In the genomic region with DNA sequence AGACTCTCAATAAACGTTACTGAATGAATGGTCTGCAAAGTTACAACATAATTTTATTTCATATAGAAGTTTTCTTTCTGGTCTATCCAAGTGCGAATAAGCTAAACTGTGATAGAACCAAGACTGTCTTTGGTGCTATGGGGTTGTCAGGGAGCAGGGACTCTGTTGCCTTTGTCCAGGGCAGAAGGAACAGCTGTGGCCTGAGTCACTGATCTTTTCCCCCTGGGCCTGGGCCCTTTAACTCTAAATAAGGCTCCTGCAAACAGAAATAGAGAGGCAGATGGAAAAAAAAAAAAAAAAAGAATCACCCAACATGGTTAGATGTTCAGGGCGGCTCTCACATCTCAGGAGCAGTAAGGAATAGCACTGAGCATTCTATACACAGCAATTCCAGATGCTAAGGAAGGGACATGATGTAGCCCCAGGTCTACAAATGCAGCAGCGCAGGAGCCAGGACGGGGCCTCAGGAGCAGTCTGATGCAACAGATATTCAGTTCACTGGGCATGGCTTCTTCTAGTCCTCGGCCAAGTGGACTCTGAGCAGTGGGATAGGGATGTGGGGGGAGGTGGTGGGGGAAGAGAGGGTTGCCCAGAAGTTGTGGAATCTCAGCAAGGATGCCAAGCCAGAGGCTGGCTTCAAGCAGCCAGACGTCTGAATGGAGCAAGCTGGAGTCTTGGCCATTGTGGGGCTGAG, we compare ENCODE assay signal across 24 cellular contexts.
DNase-seq lines count a peak whose midpoint lies in the region; ATAC-seq, FAIRE-seq and TF ChIP-seq lines count a peak whose summit lies in the region.
"Had no signal": no experiment of that assay in that cellular context is flagged by ENCODE, and none has a peak within 500 bp of the region (broad histone marks: within the 10 kb centered on the region; RNA-seq: fewer than 3 reads in every experiment).

No MANE protein-coding gene starts in this region.

- peaks cover 8% of the 10 kb centered on the region for H3K9me3 Mint-ChIP-seq in GM23338

- BruUV-seq in endothelial cell of umbilical vein (replicated peaks; lab: Mats Ljungman, UMichigan) (no TSS peak), OCI-LY7 (replicated peaks; lab: Mats Ljungman, UMichigan) (no TSS peak)

- no peaks in the 10 kb centered on the region; the same call in 1 of the 2 replicates for H3F3A ChIP-seq in GM23338 (replicated peaks; ENCODE audit: low read depth)

- peaks cover 8% of the 10 kb centered on the region for H3K36me3 Mint-ChIP-seq in GM23338 (ENCODE audit: low read depth)

- H3K9me2 ChIP-seq in GM23338 (ENCODE audit: insufficient read depth) (no peaks in the 10 kb centered on the region), OCI-LY7 (ENCODE audit: insufficient read depth, low read length) (no peaks in the 10 kb centered on the region)

- peaks cover 12% of the 10 kb centered on the region for H3K27me3 Mint-ChIP-seq in GM23338 (ENCODE audit: insufficient read depth, low read depth, poor library complexity)

- WGBS in right lobe of liver (ENCODE audit: insufficient coverage, low coverage, low lambda C conversion rate, missing lambda C conversion rate), result 58% methylated on average over 4 of the region's 7 CpGs

- in situ Hi-C loops in gastrocnemius medialis (cut with MboI; ENCODE audit: low sequenced_read_pairs in 4 of 4), result no loop called here

- intact Hi-C loops in endothelial cell of umbilical vein (cut with micrococcal nuclease), result no loop called here
- intact Hi-C loops in right lobe of liver (cut with DNase I), result no loop called here
- intact Hi-C loops in gastrocnemius medialis (cut with DNase I; ENCODE audit: low total_unique reads), result loop anchor here (2.0 kb wide), 1 partner anchor 18 kb away; no protein-coding TSS in a partner anchor
- intact Hi-C loops in OCI-LY7 (cut with micrococcal nuclease; ENCODE audit: unreplicated experiment), result no loop called here

- no peak overlapping the region for H3K9ac ChIP-seq in endothelial cell of umbilical vein (replicated peaks; ENCODE audit: extremely low read depth, insufficient read depth, low read length)

- H3K79me2 ChIP-seq in GM23338 (replicated peaks; ENCODE audit: insufficient read depth) (no peaks in the 10 kb centered on the region), endothelial cell of umbilical vein (ENCODE audit: control insufficient read depth, insufficient read depth, low read length) (no peaks in the 10 kb centered on the region), OCI-LY7 (ENCODE audit: insufficient read depth, low read depth, low read length) (no peaks in the 10 kb centered on the region)

- H3K4me3 Mint-ChIP-seq in GM23338, result no peak overlapping the region; the same call in 2 of the 3 replicates
- H3K4me3 Mint-ChIP-seq: B cell had no signal

- H2AFZ ChIP-seq in GM23338 (peak overlapping the region; percentile 96), endothelial cell of umbilical vein (ENCODE audit: low read depth, low read length) (no peak overlapping the region), OCI-LY7 (ENCODE audit: low read length) (no peak overlapping the region)

- H3K4me2 ChIP-seq in GM23338 (peak overlapping the region; percentile 60), endothelial cell of umbilical vein (ENCODE audit: insufficient read depth, low read length) (no peak overlapping the region), OCI-LY7 (ENCODE audit: low read length) (no peak overlapping the region)

- TF ChIP-seq CTCF in GM23338 (conservative IDR thresholded peaks at IDR 0.05; ENCODE audit: low read depth in 2 of 2) (no peak), endothelial cell of umbilical vein (IDR thresholded peaks at IDR 0.05; ENCODE audit: extremely low read depth in 1 of 2, insufficient read depth in 1 of 2, low read depth in 1 of 2, low read length in 2 of 2) (no peak), right lobe of liver (IDR thresholded peaks at IDR 0.05) (no peak), gastrocnemius medialis (IDR thresholded peaks at IDR 0.05 in 4 of 5, conservative IDR thresholded peaks at IDR 0.05 in 1 of 5) (no peak), OCI-LY7 (conservative IDR thresholded peaks at IDR 0.05; ENCODE audit: low read length) (no peak)

- no peaks in the 10 kb centered on the region for H4K20me1 ChIP-seq in GM23338 (replicated peaks; ENCODE audit: insufficient read depth)
- no peaks in the 10 kb centered on the region for H4K20me1 ChIP-seq in endothelial cell of umbilical vein (replicated peaks; ENCODE audit: control insufficient read depth, extremely low read depth, insufficient read depth, low read length)
- H4K20me1 ChIP-seq in OCI-LY7 (ENCODE audit: insufficient read depth, low read length), result no peaks in the 10 kb centered on the region

- no peak overlapping the region for H3K27ac Mint-ChIP-seq in GM23338
- H3K27ac Mint-ChIP-seq: B cell had no signal

- POLR2A ChIA-PET in endothelial cell of umbilical vein (lab: Charles Lee), result interaction anchor here (0.7 kb wide), 1 partner anchor 13 kb away, joined by 3 read pairs; no protein-coding TSS in a partner anchor
- POLR2A ChIA-PET in OCI-LY7 (lab: Charles Lee), result interaction anchor here (1.0 to 1.1 kb wide), 2 partner anchors 11 to 14 kb away, joined by 3 to 4 read pairs; no protein-coding TSS in a partner anchor

- DNase-seq in GM23338 (ENCODE audit: low spot score), result no peak
- DNase-seq in endothelial cell of umbilical vein (ENCODE audit: low read depth, low spot score), result no peak
- peak; percentile 52 to 82 (median 77) for DNase-seq in right lobe of liver
- peak; percentile 66 to 89 for DNase-seq in gastrocnemius medialis
- DNase-seq in activated CD4-positive, alpha-beta T cell treated with anti-CD3 and anti-CD28 coated beads for 1 hour, result no peak
- DNase-seq in T-helper 2 cell, result no peak
- DNase-seq in OCI-LY7 (ENCODE audit: low spot score), result no peak
- DNase-seq in cerebellar nuclear complex (lab: John Stamatoyannopoulos, UW), result no peak
- DNase-seq: activated CD4-positive, CD25-positive, alpha-beta regulatory T cell treated with anti-CD3 and anti-CD28 coated beads, Interleukin-2, amount 50 U/mL, for 72 hours; activated CD8-positive, alpha-beta memory T cell treated with anti-CD3 and anti-CD28 coated beads, Interleukin-2, amount 50 U/mL, for 4 hours; activated naive CD4-positive, alpha-beta T cell treated with anti-CD3 and anti-CD28 coated beads, Interleukin-2, amount 50 U/mL, for 16 hours; DMS79 treated with DMSO at 0.1 percent for 48 hours; effector CD4-positive, alpha-beta T cell; foreskin keratinocyte; MM.1S; mucosa of descending colon; NCI-H187 treated with DMSO at 0.1 percent for 48 hours; NCI-H526 treated with DMSO at 0.1 percent for 48 hours; stimulated activated CD4-positive, alpha-beta T cell treated with anti-CD3 and anti-CD28 coated beads, Interleukin-2, amount 100 ng/mL, for 24 hours; T-helper 1 cell; testis had no signal

- H3K36me3 ChIP-seq in GM23338 (ENCODE audit: insufficient read depth) (no peaks in the 10 kb centered on the region), endothelial cell of umbilical vein (ENCODE audit: control insufficient read depth in 2 of 2, extremely low read depth in 1 of 2, insufficient read depth in 2 of 2, low read length in 2 of 2) (no peaks in the 10 kb centered on the region), right lobe of liver (no peaks in the 10 kb centered on the region), gastrocnemius medialis (no peaks in the 10 kb centered on the region), OCI-LY7 (ENCODE audit: insufficient read depth, low read length) (no peaks in the 10 kb centered on the region)

- H3K27ac ChIP-seq in GM23338 (ENCODE audit: low read depth) (no peak overlapping the region), endothelial cell of umbilical vein (ENCODE audit: insufficient read depth, low read depth, low read length) (no peak overlapping the region), right lobe of liver (peak overlapping the region in 1 of 3 donors; percentile 29), gastrocnemius medialis (peak overlapping the region; percentile 49 to 77 (median 70)), OCI-LY7 (ENCODE audit: low read depth, low read length, poor library complexity, severe bottlenecking) (no peak overlapping the region)
- H3K27ac ChIP-seq: foreskin keratinocyte, RWPE1, testis had no signal

- dilution Hi-C loops in endothelial cell of umbilical vein (cut with MboI; ENCODE audit: extremely low pct_ligation_motif_present, low sequenced_read_pairs), result no loop called here

- no peaks in the 10 kb centered on the region for H3K9me1 ChIP-seq in endothelial cell of umbilical vein (replicated peaks; ENCODE audit: control insufficient read depth, extremely low read depth, insufficient read depth, low read length)

- ATAC-seq in GM23338 (no peak), right lobe of liver (peak; percentile 82 to 90 (median 88)), gastrocnemius medialis (peak; percentile 92 to 94)
- ATAC-seq: foreskin keratinocyte had no signal

- no peak for TF ChIP-seq POLR2A in endothelial cell of umbilical vein (IDR thresholded peaks at IDR 0.05; ENCODE audit: low read depth, low read length)
- no peak for TF ChIP-seq POLR2A in right lobe of liver (IDR thresholded peaks at IDR 0.05)
- no peak for TF ChIP-seq POLR2A in gastrocnemius medialis (IDR thresholded peaks at IDR 0.05)

- H3K4me1 ChIP-seq in GM23338 (ENCODE audit: insufficient read depth) (peaks cover 43% of the 10 kb centered on the region), endothelial cell of umbilical vein (ENCODE audit: control insufficient read depth, extremely low read depth, insufficient read depth, low read length) (peaks cover 50% of the 10 kb centered on the region), right lobe of liver (peaks cover 0 to 39% (median 19%) of the 10 kb centered on the region in 4 donors), gastrocnemius medialis (peaks cover 39 to 46% of the 10 kb centered on the region in 2 donors), OCI-LY7 (ENCODE audit: insufficient read depth, low read length, poor library complexity, severe bottlenecking) (peaks cover 13% of the 10 kb centered on the region)
- H3K4me1 ChIP-seq: foreskin keratinocyte, testis had no signal

- CTCF ChIA-PET in endothelial cell of umbilical vein (lab: Charles Lee), result interaction anchor here (0.7 to 1.8 kb wide), 2 partner anchors 15 to 18 kb away, joined by 3 to 6 read pairs; no protein-coding TSS in a partner anchor
- CTCF ChIA-PET in OCI-LY7 (lab: Charles Lee; ENCODE audit: unreplicated experiment), result no interaction called here

- peaks cover 50% of the 10 kb centered on the region for H3K4me1 Mint-ChIP-seq in GM23338
- H3K4me1 Mint-ChIP-seq: B cell had no signal

- FAIRE-seq in endothelial cell of umbilical vein (lab: Jason Lieb, UNC), result peak; percentile 8
- FAIRE-seq: bronchial epithelial cell had no signal

- H3K9me3 ChIP-seq in endothelial cell of umbilical vein (replicated peaks; ENCODE audit: control insufficient read depth, insufficient read depth, low read length) (no peaks in the 10 kb centered on the region), right lobe of liver (no peaks in the 10 kb centered on the region), gastrocnemius medialis (no peaks in the 10 kb centered on the region), OCI-LY7 (ENCODE audit: low read length) (no peaks in the 10 kb centered on the region)
- H3K9me3 ChIP-seq: mucosa of descending colon, testis had no signal

- H3K27me3 ChIP-seq in GM23338 (ENCODE audit: insufficient read depth) (no peaks in the 10 kb centered on the region), endothelial cell of umbilical vein (ENCODE audit: control insufficient read depth in 2 of 2, insufficient read depth in 2 of 2, low read length in 2 of 2) (no peaks in the 10 kb centered on the region), right lobe of liver (no peaks in the 10 kb centered on the region), gastrocnemius medialis (no peaks in the 10 kb centered on the region)
- H3K27me3 ChIP-seq: testis had no signal

- no peak overlapping the region for H3K4me3 ChIP-seq in GM23338
- no peak overlapping the region for H3K4me3 ChIP-seq in endothelial cell of umbilical vein (replicated peaks in 1 of 3; ENCODE audit: insufficient read depth in 1 of 3, low read depth in 1 of 3, low read length in 3 of 3)
- H3K4me3 ChIP-seq in right lobe of liver, result no peak overlapping the region
- no peak overlapping the region for H3K4me3 ChIP-seq in gastrocnemius medialis
- H3K4me3 ChIP-seq in OCI-LY7 (ENCODE audit: low read depth, low read length, poor library complexity, severe bottlenecking), result no peak overlapping the region
- H3K4me3 ChIP-seq: mucosa of descending colon, testis had no signal

Comparison
In these comparisons a context has a peak if more than half of its experiments do, and no peak if none do; other contexts are left out.
1. DNase-seq: peak in right lobe of liver (3 of 3) and gastrocnemius medialis (2 of 2); none in GM23338 (single experiment), endothelial cell of umbilical vein (single experiment), activated CD4-positive, alpha-beta T cell treated with anti-CD3 and anti-CD28 coated beads for 1 hour (single experiment), T-helper 2 cell (0 of 5), OCI-LY7 (single experiment) and cerebellar nuclear complex (0 of 2).
2. H3K27ac ChIP-seq: peak in gastrocnemius medialis (4 of 4); none in GM23338 (single experiment), endothelial cell of umbilical vein (single experiment) and OCI-LY7 (single experiment).